In genomic region chr5:176863765-176864098, GRCh38 we compare ENCODE assay signal across 21 cellular contexts. TPM values are rescaled to one million over a fixed set of nuclear protein-coding genes. Genes with fewer than 3 reads are reported as not detected.
DNase-seq lines count a peak whose midpoint lies in the region; ATAC-seq and TF ChIP-seq lines count a peak whose summit lies in the region.
"Had no signal": no experiment of that assay in that cellular context is flagged by ENCODE, and none has a peak within 500 bp of the region (broad histone marks: within the 10 kb centered on the region; RNA-seq: fewer than 3 reads in every experiment).

No MANE protein-coding gene starts in this region.

- H2BK15ac ChIP-seq in H9 (ENCODE audit: low read depth, low read length) = 0 out of 2 replicates have a peak overlapping the region, but pooled peaks have one; percentile 31

- H2BK120ac ChIP-seq in H9 (ENCODE audit: low read depth, low read length, poor library complexity, severe bottlenecking) = no peak overlapping the region

- no peak overlapping the region for H4K5ac ChIP-seq in H9 (ENCODE audit: insufficient read length, low read depth, low read length)

- H3K36me3 Mint-ChIP-seq in H9 (ENCODE audit: insufficient read depth in 1 of 3, low read depth in 3 of 3) (no peaks in the 10 kb centered on the region), neural crest cell (ENCODE audit: low read depth) (no peaks in the 10 kb centered on the region)
- H3K36me3 Mint-ChIP-seq: CD14-positive monocyte had no signal

- H2BK5ac ChIP-seq in H9 (ENCODE audit: insufficient read length, low read length) = no peak overlapping the region

- no peak overlapping the region for H3K4ac ChIP-seq in H9 (ENCODE audit: low read depth, low read length)

- H3K4me1 ChIP-seq in H9 (ENCODE audit: insufficient read depth, low read length) = peaks cover 4% of the 10 kb centered on the region; the same call in 1 of the 2 replicates

- no peak overlapping the region for H4K8ac ChIP-seq in H9 (replicated peaks; ENCODE audit: insufficient read length, low read depth, low read length)

- H3K79me2 ChIP-seq in H9 (ENCODE audit: insufficient read depth, low read length) = no peaks in the 10 kb centered on the region

- ATAC-seq in HG03565 (IDR thresholded peaks at IDR 0.05; ENCODE audit: unreplicated experiment) (no peak), HG03135 (IDR thresholded peaks at IDR 0.05; ENCODE audit: unreplicated experiment) (no peak)
- ATAC-seq: GM12878, HCT116 had no signal

- no peaks in the 10 kb centered on the region for H3K27me3 ChIP-seq in H9 (ENCODE audit: insufficient read depth, low read length)

- H3K9ac ChIP-seq in H9 (ENCODE audit: extremely low read depth, insufficient read length, low read length) = no peak overlapping the region
- H3K9ac ChIP-seq: BLaER1, GM23248 had no signal

- H3K9me3 ChIP-seq in H9 (ENCODE audit: control insufficient read depth, low read depth, low read length) = no peaks in the 10 kb centered on the region
- H3K9me3 ChIP-seq: Caco-2 had no signal

- H3K4me3 Mint-ChIP-seq in H9 (peak overlapping the region in 1 of 2 experiments; percentile 23; a peak in 1 of 5 replicates), neural crest cell (no peak overlapping the region)
- H3K4me3 Mint-ChIP-seq: B cell; CD4-positive, alpha-beta T cell; HFFc6 had no signal

- no peak overlapping the region for H2AFZ ChIP-seq in H9 (ENCODE audit: low read length)
- H2AFZ ChIP-seq: GM23248 had no signal

- H3K27me3 Mint-ChIP-seq in H9 (ENCODE audit: low read depth) (peaks cover 4% of the 10 kb centered on the region; the same call in 1 of the 2 replicates), neural crest cell (ENCODE audit: low read depth) (peaks cover 28% of the 10 kb centered on the region)

- no peaks in the 10 kb centered on the region for H3K23me2 ChIP-seq in H9 (ENCODE audit: insufficient read length, low read depth, low read length, poor library complexity, severe bottlenecking)

- no peak overlapping the region for H4K91ac ChIP-seq in H9 (ENCODE audit: insufficient read length, low read depth, low read length)

- no peak overlapping the region for H3K18ac ChIP-seq in H9 (ENCODE audit: insufficient read length, low read depth, low read length)

- no peak overlapping the region for H2BK20ac ChIP-seq in H9 (ENCODE audit: low read depth, low read length, poor library complexity, severe bottlenecking)

- H3T11ph ChIP-seq in H9 (ENCODE audit: low read length) = no peak overlapping the region

- no CpG with 5 or more reads among the region's 5 CpGs for WGBS in H9 (ENCODE audit: extremely low coverage, insufficient read length, low lambda C conversion rate)

- no peaks in the 10 kb centered on the region for H4K20me1 ChIP-seq in H9 (ENCODE audit: control insufficient read depth, insufficient read depth, insufficient read length)

- TF ChIP-seq CTCF in C4-2B (conservative IDR thresholded peaks at IDR 0.05) (no peak), H9 (conservative IDR thresholded peaks at IDR 0.05) (no peak), neural crest cell (conservative IDR thresholded peaks at IDR 0.05) (no peak)

- H3K23ac ChIP-seq in H9 (ENCODE audit: insufficient read length, low read depth, low read length) = no peak overlapping the region

- 0 out of 7 replicates have a peak overlapping the region, but pooled peaks of 1 of the 3 experiments have one; percentile 36 for H3K27ac Mint-ChIP-seq in H9
- peak overlapping the region; percentile 27 for H3K27ac Mint-ChIP-seq in neural crest cell (ENCODE audit: unreplicated experiment)
- H3K27ac Mint-ChIP-seq: B cell; CD14-positive monocyte; CD4-positive, alpha-beta T cell; HFFc6 had no signal

- peaks cover 25 to 46% of the 10 kb centered on the region in 2 experiments for H3K4me1 Mint-ChIP-seq in H9
- H3K4me1 Mint-ChIP-seq in neural crest cell = peaks cover 23% of the 10 kb centered on the region
- H3K4me1 Mint-ChIP-seq: B cell had no signal

- no peak overlapping the region for H2AK5ac ChIP-seq in H9 (ENCODE audit: insufficient read length, low read length)

- H2BK12ac ChIP-seq in H9 (ENCODE audit: insufficient read length, low read depth, low read length) = no peak overlapping the region

- DNase-seq in H9 (no peak), neural crest cell (ENCODE audit: low read depth, low spot score) (no peak), SIG-M5 (lab: John Stamatoyannopoulos, UW) (no peak)
- DNase-seq in activated naive CD4-positive, alpha-beta T cell treated with Interleukin-2 at 50 U/mL for 16 hours = no peak
- DNase-seq: Caco-2; CD4-positive, alpha-beta T cell; DMS153; DND-41; GDM1; GM23248; HFFc6 had no signal

- H3K9me3 Mint-ChIP-seq in H9 (no peaks in the 10 kb centered on the region), neural crest cell (no peaks in the 10 kb centered on the region)
- H3K9me3 Mint-ChIP-seq: CD4-positive, alpha-beta T cell; HFFc6 had no signal

- H3K27ac ChIP-seq in C4-2B (peak overlapping the region; percentile 29), H9 (ENCODE audit: insufficient read length, low read depth, low read length) (no peak overlapping the region), angular gyrus (ENCODE audit: low read depth, low read length) (peak overlapping the region; percentile 30)
- H3K27ac ChIP-seq: 22Rv1, BLaER1, GM23248 had no signal

- no peaks in the 10 kb centered on the region for H3K79me1 ChIP-seq in H9 (ENCODE audit: insufficient read depth, low read depth, low read length, poor library complexity, severe bottlenecking)

- peak overlapping the region; percentile 41; the same call in 1 of the 2 replicates for H3K14ac ChIP-seq in H9 (ENCODE audit: insufficient read depth, low read length)

- H3K56ac ChIP-seq in H9 (ENCODE audit: insufficient read length, low read depth, low read length) = no peak overlapping the region

- no peak overlapping the region for H3K4me2 ChIP-seq in H9 (ENCODE audit: insufficient read depth, insufficient read length, low read length)

RNA-seq across cellular contexts. Expression of gene HK3, which starts 35.4 kb away (rescaled TPM):
- not detected in 2 replicates for total RNA-seq in H9 (2021)
- not detected in 2 replicates for total RNA-seq in neural crest cell
- total RNA-seq: GM23248, HFFc6 had no signal

RNA-seq across cellular contexts. Expression of gene UNC5A, which starts 53.4 kb away (rescaled TPM):
- 4.4 and 5.3 TPM in 2 replicates for total RNA-seq in H9 (2021)
- total RNA-seq in neural crest cell = 0.32 and 0.70 TPM in 2 replicates
- total RNA-seq: B cell; Caco-2; CD4-positive, alpha-beta T cell; GM12878; GM23248; HFFc6 had no signal
